ENCODE assay signal across 1 cellular context in the genomic region with DNA sequence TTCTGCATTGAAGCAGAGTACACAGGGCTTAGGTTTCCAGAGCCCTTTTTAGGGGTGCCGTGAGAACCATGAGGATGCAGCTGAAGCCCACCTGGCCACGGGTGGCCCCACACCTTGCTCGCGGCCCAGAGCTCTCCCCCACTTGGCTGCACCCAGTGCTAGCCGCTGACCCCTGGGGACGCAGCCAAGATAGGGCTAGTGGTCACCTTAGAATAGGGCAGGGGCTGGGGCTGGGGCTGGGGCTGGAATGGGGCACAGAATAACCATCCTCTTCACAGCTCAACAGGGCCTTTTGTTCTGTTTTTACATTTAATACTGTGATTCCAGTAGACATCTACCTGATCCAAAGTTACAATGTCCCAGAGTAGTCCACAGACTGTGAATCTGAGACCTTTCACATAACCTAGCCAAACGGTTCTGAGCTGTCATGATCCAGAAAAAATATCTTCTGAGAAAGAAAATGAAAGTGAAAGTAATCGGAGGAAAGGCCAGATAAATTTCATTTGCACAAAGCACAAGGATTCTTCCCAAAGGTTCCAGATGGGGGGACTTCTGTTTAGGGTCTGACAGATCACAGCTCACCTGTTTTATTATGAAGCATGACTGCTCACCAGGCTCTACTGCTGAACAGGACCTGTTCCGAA.
TF ChIP-seq lines count a peak whose summit lies in the region.

No MANE protein-coding gene starts in this region.

TF ChIP-seq in A549, 52 proteins besides CTCF, POLR2A, EP300 and RAD21 (continued from another document):
- TF ChIP-seq, protein P1, sequence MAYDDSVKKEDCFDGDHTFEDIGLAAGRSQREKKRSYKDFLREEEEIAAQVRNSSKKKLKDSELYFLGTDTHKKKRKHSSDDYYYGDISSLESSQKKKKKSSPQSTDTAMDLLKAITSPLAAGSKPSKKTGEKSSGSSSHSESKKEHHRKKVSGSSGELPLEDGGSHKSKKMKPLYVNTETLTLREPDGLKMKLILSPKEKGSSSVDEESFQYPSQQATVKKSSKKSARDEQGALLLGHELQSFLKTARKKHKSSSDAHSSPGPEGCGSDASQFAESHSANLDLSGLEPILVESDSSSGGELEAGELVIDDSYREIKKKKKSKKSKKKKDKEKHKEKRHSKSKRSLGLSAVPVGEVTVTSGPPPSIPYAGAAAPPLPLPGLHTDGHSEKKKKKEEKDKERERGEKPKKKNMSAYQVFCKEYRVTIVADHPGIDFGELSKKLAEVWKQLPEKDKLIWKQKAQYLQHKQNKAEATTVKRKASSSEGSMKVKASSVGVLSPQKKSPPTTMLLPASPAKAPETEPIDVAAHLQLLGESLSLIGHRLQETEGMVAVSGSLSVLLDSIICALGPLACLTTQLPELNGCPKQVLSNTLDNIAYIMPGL (CRISPR knock-in tag; IDR thresholded peaks at IDR 0.05; ENCODE audit: borderline replicate concordance): no peak
- TF ChIP-seq HOXB5 (CRISPR knock-in tag; IDR thresholded peaks at IDR 0.05): no peak
